3 cellular contexts compared by ENCODE assay signal in genomic region chr5:150352531-150353394, GRCh38.
TF ChIP-seq lines count a peak whose summit lies in the region.

No MANE protein-coding gene starts in this region.

TF ChIP-seq in A549, 52 proteins besides CTCF, POLR2A, EP300 and RAD21:
- no peak for TF ChIP-seq ZSCAN20 (CRISPR knock-in tag; IDR thresholded peaks at IDR 0.05)
- peak; percentile 64 for TF ChIP-seq ZFP36 (IDR thresholded peaks at IDR 0.05; ENCODE audit: borderline replicate concordance, partially characterized antibody)
- TF ChIP-seq BHLHE40 (IDR thresholded peaks at IDR 0.05; ENCODE audit: low read depth, low read length) = no peak

TF ChIP-seq in GM23338, 12 proteins besides CTCF, POLR2A, EP300 and RAD21:
- no peak for TF ChIP-seq ZNF331 (CRISPR knock-in tag; IDR thresholded peaks at IDR 0.05; ENCODE audit: low read depth)
- no peak for TF ChIP-seq JUNB (IDR thresholded peaks at IDR 0.05; ENCODE audit: unreplicated experiment)
- TF ChIP-seq CREB1 (CRISPR knock-in tag; IDR thresholded peaks at IDR 0.05; ENCODE audit: low read depth) = no peak
- TF ChIP-seq STAT1 (IDR thresholded peaks at IDR 0.05; ENCODE audit: unreplicated experiment) = no peak
- no peak for TF ChIP-seq NANOG (IDR thresholded peaks at IDR 0.05; ENCODE audit: borderline replicate concordance)
- TF ChIP-seq ZNF114 (CRISPR knock-in tag; IDR thresholded peaks at IDR 0.05) = no peak
- no peak for TF ChIP-seq REST (IDR thresholded peaks at IDR 0.05; ENCODE audit: unreplicated experiment)
- no peak for TF ChIP-seq ZNF462 (CRISPR knock-in tag; IDR thresholded peaks at IDR 0.05)
- TF ChIP-seq ETS1 (IDR thresholded peaks at IDR 0.05) = no peak

TF ChIP-seq in GM12878, 131 proteins besides CTCF, POLR2A, EP300 and RAD21:
- no peak for TF ChIP-seq ZNF384 (IDR thresholded peaks at IDR 0.05; ENCODE audit: borderline replicate concordance, low read depth, low read length)
- TF ChIP-seq ZBTB4 (CRISPR knock-in tag; IDR thresholded peaks at IDR 0.05) = no peak
- TF ChIP-seq E2F4 (IDR thresholded peaks at IDR 0.05; ENCODE audit: low read depth, low read length) = no peak
- TF ChIP-seq PKNOX1 (IDR thresholded peaks at IDR 0.05) = no peak
- no peak for TF ChIP-seq BHLHE40 (IDR thresholded peaks at IDR 0.05; ENCODE audit: borderline replicate concordance in 1 of 2, low read depth in 2 of 2, low read length in 1 of 2)
- TF ChIP-seq BACH1 (IDR thresholded peaks at IDR 0.05; ENCODE audit: borderline replicate concordance) = no peak
